Comparison of ENCODE assay signal across 22 cellular contexts in genomic region chr16:65098916-65099315, GRCh38. TPM values are rescaled to one million over a fixed set of nuclear protein-coding genes. Genes with fewer than 3 reads are reported as not detected.
A peak's percentile ranks its signal among the peaks of the same experiment; 100 is the strongest.
DNase-seq lines count a peak whose midpoint lies in the region; ATAC-seq and TF ChIP-seq lines count a peak whose summit lies in the region.
"Had no signal": no experiment of that assay in that cellular context is flagged by ENCODE, and none has a peak within 500 bp of the region (broad histone marks: within the 10 kb centered on the region; RNA-seq: fewer than 3 reads in every experiment).

No MANE protein-coding gene starts in this region.

- H2AFZ ChIP-seq in osteoblast (ENCODE audit: low read length), result no peak overlapping the region
- H2AFZ ChIP-seq: PC-9 had no signal

- H3K27ac ChIP-seq in RWPE2 (ENCODE audit: poor library complexity, severe bottlenecking), result peak overlapping the region; percentile 9
- peak overlapping the region; percentile 64 for H3K27ac ChIP-seq in osteoblast (ENCODE audit: low read depth, low read length)
- H3K27ac ChIP-seq: C4-2B, PC-9 had no signal

- no peaks in the 10 kb centered on the region for H3K36me3 Mint-ChIP-seq in activated T-helper 2 cell treated with anti-CD3 and anti-CD28 coated beads, Interferon-gamma antibody, Interleukin-2, Interleukin-4, amounts not matched to agents 10 μg/mL and 5 μg/mL and 100 μg/mL, durations not matched to agents 14 hours and 24 hours and 36 hours (ENCODE audit: low read depth)
- H3K36me3 Mint-ChIP-seq: CD8-positive, alpha-beta T cell had no signal

- peaks cover 20% of the 10 kb centered on the region for H3K36me3 ChIP-seq in RWPE2 (ENCODE audit: low read depth)
- peaks cover 57% of the 10 kb centered on the region for H3K36me3 ChIP-seq in osteoblast (ENCODE audit: insufficient read depth, low read length)
- H3K36me3 ChIP-seq: MG63 had no signal

- H3K9me3 Mint-ChIP-seq in activated T-helper 2 cell treated with anti-CD3 and anti-CD28 coated beads, Interferon-gamma antibody, Interleukin-2, Interleukin-4, amounts not matched to agents 10 μg/mL and 5 μg/mL and 100 μg/mL, durations not matched to agents 14 hours and 24 hours and 36 hours, result peaks cover 18% of the 10 kb centered on the region

- H3K9me3 ChIP-seq in RWPE2 (ENCODE audit: severe bottlenecking) (no peaks in the 10 kb centered on the region), osteoblast (ENCODE audit: low read depth, low read length) (no peaks in the 10 kb centered on the region)
- H3K9me3 ChIP-seq: Caco-2, MG63 had no signal

- no peak overlapping the region for H3K4me3 ChIP-seq in RWPE2 (ENCODE audit: severe bottlenecking)
- H3K4me3 ChIP-seq in osteoblast (ENCODE audit: insufficient read depth, low read length), result no peak overlapping the region
- H3K4me3 ChIP-seq: MG63, PC-9 had no signal

- no peak overlapping the region for H3K4me2 ChIP-seq in osteoblast (ENCODE audit: insufficient read depth, low read length)
- H3K4me2 ChIP-seq: PC-9 had no signal

- intact Hi-C loops in Right ventricle myocardium inferior (cut with DNase I), result no loop called here
- intact Hi-C loops in activated T-helper 2 cell treated with anti-CD3 and anti-CD28 coated beads, Interferon-gamma antibody, Interleukin-2, Interleukin-4, amounts not matched to agents 10 μg/mL and 5 μg/mL and 100 μg/mL, durations not matched to agents 14 hours and 24 hours and 36 hours (cut with micrococcal nuclease), result no loop called here

- TF ChIP-seq CTCF in RWPE2 (IDR thresholded peaks at IDR 0.05; ENCODE audit: poor library complexity, severe bottlenecking) (no peak), osteoblast (IDR thresholded peaks at IDR 0.05; ENCODE audit: extremely low read depth, low read depth, low read length) (no peak)

- peaks cover 14% of the 10 kb centered on the region for H3K4me1 ChIP-seq in RWPE2 (ENCODE audit: insufficient read depth, poor library complexity, severe bottlenecking)
- H3K4me1 ChIP-seq in osteoblast (ENCODE audit: insufficient read depth, low read length), result peaks cover 16% of the 10 kb centered on the region
- H3K4me1 ChIP-seq: Caco-2 had no signal

- peak; percentile 50 for DNase-seq in GM04504 (ENCODE audit: low read depth)
- no peak for DNase-seq in RWPE2 (ENCODE audit: low spot score)
- no peak for DNase-seq in osteoblast (ENCODE audit: insufficient read length, low spot score, missing footprints)
- no peak for DNase-seq in Right ventricle myocardium inferior (ENCODE audit: missing footprints)
- no peak for DNase-seq in activated T-helper 2 cell treated with anti-CD3 and anti-CD28 coated beads, Interferon-gamma antibody, Interleukin-2, Interleukin-4, amounts not matched to agents 10 μg/mL and 5 μg/mL and 100 μg/mL, durations not matched to agents 14 hours and 24 hours and 36 hours (ENCODE audit: low spot score)
- DNase-seq: Caco-2; CD8-positive, alpha-beta T cell; DMS79; H7; KBM-7; MG63; NCI-H2029; NCI-H446 treated with DMSO at 0.1 percent for 48 hours; NCI-H526; NCI-H82; PC-9; SHP77 had no signal

- H3K27me3 ChIP-seq in RWPE2 (ENCODE audit: insufficient read depth, poor library complexity, severe bottlenecking) (no peaks in the 10 kb centered on the region), osteoblast (ENCODE audit: insufficient read depth, low read length) (no peaks in the 10 kb centered on the region)
- H3K27me3 ChIP-seq: MG63 had no signal

- H3K4me1 Mint-ChIP-seq in activated T-helper 2 cell treated with anti-CD3 and anti-CD28 coated beads, Interferon-gamma antibody, Interleukin-2, Interleukin-4, amounts not matched to agents 10 μg/mL and 5 μg/mL and 100 μg/mL, durations not matched to agents 14 hours and 24 hours and 36 hours (ENCODE audit: low read depth), result no peaks in the 10 kb centered on the region
- H3K4me1 Mint-ChIP-seq: B cell had no signal

- no peaks in the 10 kb centered on the region for H3K27me3 Mint-ChIP-seq in activated T-helper 2 cell treated with anti-CD3 and anti-CD28 coated beads, Interferon-gamma antibody, Interleukin-2, Interleukin-4, amounts not matched to agents 10 μg/mL and 5 μg/mL and 100 μg/mL, durations not matched to agents 14 hours and 24 hours and 36 hours (ENCODE audit: low read depth)
- H3K27me3 Mint-ChIP-seq: B cell had no signal

- no peak overlapping the region for H3K4me3 Mint-ChIP-seq in activated T-helper 2 cell treated with anti-CD3 and anti-CD28 coated beads, Interferon-gamma antibody, Interleukin-2, Interleukin-4, amounts not matched to agents 10 μg/mL and 5 μg/mL and 100 μg/mL, durations not matched to agents 14 hours and 24 hours and 36 hours (ENCODE audit: low read depth)
- H3K4me3 Mint-ChIP-seq: B cell; CD8-positive, alpha-beta T cell had no signal

- ATAC-seq in RWPE2 (ENCODE audit: low read depth) (peak; percentile 25; the same call in 2 of the 3 replicates), GM21381 (IDR thresholded peaks at IDR 0.05; ENCODE audit: unreplicated experiment) (no peak), Right ventricle myocardium inferior (no peak), HG03442 (IDR thresholded peaks at IDR 0.05; ENCODE audit: unreplicated experiment) (no peak)
- ATAC-seq: CD8-positive, alpha-beta T cell had no signal

- no peak overlapping the region for H3K27ac Mint-ChIP-seq in activated T-helper 2 cell treated with anti-CD3 and anti-CD28 coated beads, Interferon-gamma antibody, Interleukin-2, Interleukin-4, amounts not matched to agents 10 μg/mL and 5 μg/mL and 100 μg/mL, durations not matched to agents 14 hours and 24 hours and 36 hours
- H3K27ac Mint-ChIP-seq: B cell; CD8-positive, alpha-beta T cell had no signal

- H3K79me2 ChIP-seq in osteoblast (ENCODE audit: insufficient read depth, low read length), result peaks cover 96% of the 10 kb centered on the region

- H4K20me1 ChIP-seq in osteoblast (ENCODE audit: insufficient read depth, low read length), result peaks cover 71% of the 10 kb centered on the region

RNA-seq across cellular contexts. Expression of gene CDH11, which starts 22.9 kb away (rescaled TPM):
- total RNA-seq in osteoblast, result 1,097 and 1,116 TPM in 2 replicates
- total RNA-seq in Right ventricle myocardium inferior, result 8.8 TPM
- not detected in 2 replicates for total RNA-seq in activated T-helper 2 cell treated with anti-CD3 and anti-CD28 coated beads, Interferon-gamma antibody, Interleukin-2, Interleukin-4, amounts not matched to agents 10 μg/mL and 5 μg/mL and 100 μg/mL, durations not matched to agents 14 hours and 24 hours and 36 hours
- total RNA-seq: B cell; Caco-2; CD8-positive, alpha-beta T cell; PC-9; SK-MEL-5 had no signal

Comparison
In these comparisons a context has a peak if more than half of its experiments do, and no peak if none do; other contexts are left out.
1. RNA of gene CDH11, which starts 22.9 kb away (total RNA-seq): 1,097 to 1,116 TPM in osteoblast; 8.8 TPM in Right ventricle myocardium inferior (single experiment) and not detected in activated T-helper 2 cell treated with anti-CD3 and anti-CD28 coated beads, Interferon-gamma antibody, Interleukin-2, Interleukin-4, amounts not matched to agents 10 μg/mL and 5 μg/mL and 100 μg/mL, durations not matched to agents 14 hours and 24 hours and 36 hours; every median in the first group is over 100 times any median in the second.